8 cellular contexts compared by ENCODE assay signal in the genomic region with DNA sequence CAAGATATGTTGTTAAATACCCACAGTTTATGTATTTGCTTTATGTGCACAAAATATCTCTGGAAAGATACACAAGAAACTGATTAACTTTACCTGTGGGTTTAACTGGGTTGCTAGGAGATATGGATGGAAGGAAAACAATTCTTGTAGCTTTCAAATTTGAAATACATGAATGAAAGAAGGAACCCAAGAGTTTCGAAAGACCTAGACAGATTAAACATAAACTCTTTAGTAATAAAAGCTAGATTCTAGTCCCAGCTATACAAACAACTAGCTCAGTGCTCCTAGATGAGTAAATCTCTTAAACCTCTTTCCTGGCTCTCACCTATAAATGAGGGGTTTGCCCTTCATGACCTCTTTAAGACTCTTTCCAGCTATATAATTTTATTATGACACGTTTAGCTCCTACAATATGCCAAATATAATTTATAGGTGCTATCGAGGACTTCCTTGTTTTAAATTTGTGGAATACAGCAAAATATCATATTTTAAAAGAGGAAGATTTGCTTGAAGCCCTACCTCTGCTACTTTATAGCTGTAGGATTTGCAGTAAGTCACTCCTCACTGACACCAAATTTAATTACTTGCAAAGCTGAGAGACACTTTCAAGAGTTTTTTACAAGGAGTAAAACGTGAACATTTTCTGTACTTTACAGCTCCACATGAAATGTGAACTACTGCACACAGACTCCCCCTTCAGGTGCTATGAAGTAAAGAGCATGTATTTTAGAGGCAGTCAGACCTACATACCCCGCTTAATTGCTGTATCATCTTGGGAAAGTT. TPM values are rescaled to one million over a fixed set of nuclear protein-coding genes. Genes with fewer than 3 reads are reported as not detected.
DNase-seq lines count a peak whose midpoint lies in the region; ATAC-seq and TF ChIP-seq lines count a peak whose summit lies in the region.

No MANE protein-coding gene starts in this region.

- ATAC-seq in HG02938 (IDR thresholded peaks at IDR 0.05; ENCODE audit: unreplicated experiment) (peak; percentile 50), HG02763 (IDR thresholded peaks at IDR 0.05; ENCODE audit: unreplicated experiment) (no peak)

- H3K9me3 Mint-ChIP-seq in mesothelial cell of epicardium, result no peaks in the 10 kb centered on the region

- H3K4me3 Mint-ChIP-seq in mesothelial cell of epicardium, result no peak overlapping the region

- no peaks in the 10 kb centered on the region for H3K36me3 Mint-ChIP-seq in mesothelial cell of epicardium

- no peaks in the 10 kb centered on the region for H3K27me3 Mint-ChIP-seq in mesothelial cell of epicardium (ENCODE audit: low read depth)

- TF ChIP-seq CTCF in GM12873 (IDR thresholded peaks at IDR 0.05; ENCODE audit: insufficient read depth, low read depth, low read length, missing control alignments) (peak; percentile 67), mesothelial cell of epicardium (IDR thresholded peaks at IDR 0.05; ENCODE audit: unreplicated experiment) (peak; percentile 39)

- DNase-seq in A172 (ENCODE audit: low spot score) (peak; percentile 46), NCI-H748 (lab: John Stamatoyannopoulos, UW; ENCODE audit: unreplicated experiment) (peak; percentile 35), cerebellum (ENCODE audit: low spot score) (peak; percentile 17), mesothelial cell of epicardium (ENCODE audit: low spot score in 2 of 2, unreplicated experiment in 2 of 2) (no peak), GM19240 (ENCODE audit: insufficient read length, low spot score) (no peak)

- peak overlapping the region; percentile 26 for H3K27ac Mint-ChIP-seq in mesothelial cell of epicardium

- H3K4me1 Mint-ChIP-seq in mesothelial cell of epicardium, result peaks cover 7% of the 10 kb centered on the region

RNA-seq across cellular contexts. Expression of a gene that starts 50.7 kb away (rescaled TPM):
- total RNA-seq in A172 (2014; rRNA removed; shearing (Covaris generic)), result 117 and 138 TPM in 2 replicates
- total RNA-seq in cerebellum (29.8 TPM), mesothelial cell of epicardium (51.3 to 53.3 TPM (median 51.9 TPM) in 3 replicates)

Comparison
In these comparisons a context has a peak if more than half of its experiments do, and no peak if none do; other contexts are left out.
1. DNase-seq: peak in A172 (single experiment), NCI-H748 (single experiment) and cerebellum (single experiment); none in mesothelial cell of epicardium (0 of 2) and GM19240 (single experiment).